In the genomic region with DNA sequence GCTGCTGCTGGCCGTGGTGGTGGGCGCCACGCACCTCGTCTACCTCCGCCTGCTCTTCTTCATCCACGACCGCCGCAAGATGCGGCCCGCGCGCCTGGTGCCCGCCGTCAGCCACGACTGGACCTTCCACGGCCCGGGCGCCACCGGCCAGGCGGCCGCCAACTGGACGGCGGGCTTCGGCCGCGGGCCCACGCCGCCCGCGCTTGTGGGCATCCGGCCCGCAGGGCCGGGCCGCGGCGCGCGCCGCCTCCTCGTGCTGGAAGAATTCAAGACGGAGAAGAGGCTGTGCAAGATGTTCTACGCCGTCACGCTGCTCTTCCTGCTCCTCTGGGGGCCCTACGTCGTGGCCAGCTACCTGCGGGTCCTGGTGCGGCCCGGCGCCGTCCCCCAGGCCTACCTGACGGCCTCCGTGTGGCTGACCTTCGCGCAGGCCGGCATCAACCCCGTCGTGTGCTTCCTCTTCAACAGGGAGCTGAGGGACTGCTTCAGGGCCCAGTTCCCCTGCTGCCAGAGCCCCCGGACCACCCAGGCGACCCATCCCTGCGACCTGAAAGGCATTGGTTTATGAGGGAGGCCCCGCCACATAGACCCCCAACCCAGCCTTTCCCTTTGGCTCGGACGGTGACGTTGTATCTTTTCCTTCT, we compare ENCODE assay signal across 7 cellular contexts. TPM values are rescaled to one million over a fixed set of nuclear protein-coding genes. Genes with fewer than 3 reads are reported as not detected.
A peak's percentile ranks its signal among the peaks of the same experiment; 100 is the strongest.
DNase-seq lines count a peak whose midpoint lies in the region; ATAC-seq and TF ChIP-seq lines count a peak whose summit lies in the region.

No MANE protein-coding gene starts in this region.

- TF ChIP-seq EP300 in sigmoid colon (IDR thresholded peaks at IDR 0.05), result no peak

- TF ChIP-seq CTCF in sigmoid colon (IDR thresholded peaks at IDR 0.05), result no peak

- H3K9me3 ChIP-seq in sigmoid colon, result no peaks in the 10 kb centered on the region

- ATAC-seq in HG02981 (IDR thresholded peaks at IDR 0.05; ENCODE audit: unreplicated experiment), result no peak

- WGBS in sigmoid colon, 2 donors, result 22 to 43% methylated on average over 65 of the region's 65 CpGs

- peaks cover 0 to 15% (median 6%) of the 10 kb centered on the region in 4 donors for H3K4me1 ChIP-seq in sigmoid colon

- no peaks in the 10 kb centered on the region for H3K36me3 ChIP-seq in H7 (replicated peaks; ENCODE audit: control insufficient read depth, insufficient read depth, low read length)
- H3K36me3 ChIP-seq in sigmoid colon, result no peaks in the 10 kb centered on the region

- peak overlapping the region; percentile 57 for H3K4me3 Mint-ChIP-seq in activated CD4-positive, alpha-beta memory T cell treated with anti-CD3 and anti-CD28 coated beads, Interleukin-2, amount 10 ng/mL, durations not matched to agents 7 days and 5 days

- CTCF ChIA-PET in activated CD4-positive, alpha-beta memory T cell treated with anti-CD3 and anti-CD28 coated beads, Interleukin-2, amount 10 ng/mL, durations not matched to agents 7 days and 5 days (lab: Charles Lee), result interaction anchor here (0.6 to 0.7 kb wide), 2 partner anchors 18 to 589 kb away, joined by 4 read pairs; no protein-coding TSS in a partner anchor

- H3K4me3 ChIP-seq in H7 (ENCODE audit: insufficient read depth, low read depth, low read length), result peak overlapping the region; percentile 76
- peak overlapping the region; percentile 72 for H3K4me3 ChIP-seq in iPS-11a (ENCODE audit: low read depth, low read length)
- H3K4me3 ChIP-seq in sigmoid colon, result peak overlapping the region; percentile 24 to 56 (median 52)

- H3K27me3 Mint-ChIP-seq in activated CD4-positive, alpha-beta memory T cell treated with anti-CD3 and anti-CD28 coated beads, Interleukin-2, amount 10 ng/mL, durations not matched to agents 7 days and 5 days, result peaks cover 52% of the 10 kb centered on the region

- intact Hi-C loops in sigmoid colon (cut with DNase I), result no loop called here

- peaks cover 45% of the 10 kb centered on the region for H3K27me3 ChIP-seq in H7 (ENCODE audit: control insufficient read depth, insufficient read depth, low read length)
- peaks cover 0 to 7% (median 0%) of the 10 kb centered on the region in 3 donors for H3K27me3 ChIP-seq in sigmoid colon

- peaks cover 9% of the 10 kb centered on the region for H3K4me1 Mint-ChIP-seq in activated CD4-positive, alpha-beta memory T cell treated with anti-CD3 and anti-CD28 coated beads, Interleukin-2, amount 10 ng/mL, durations not matched to agents 7 days and 5 days

- DNase-seq in H7 (no peak), sigmoid colon (no peak), DMS153 (lab: John Stamatoyannopoulos, UW) (no peak), inferior parietal cortex (ENCODE audit: extremely low spot score) (no peak)
- DNase-seq in activated CD4-positive, alpha-beta memory T cell treated with anti-CD3 and anti-CD28 coated beads, Interleukin-2, amount 10 ng/mL, durations not matched to agents 7 days and 5 days, result no peak

- no peaks in the 10 kb centered on the region for H3K9me3 Mint-ChIP-seq in activated CD4-positive, alpha-beta memory T cell treated with anti-CD3 and anti-CD28 coated beads, Interleukin-2, amount 10 ng/mL, durations not matched to agents 7 days and 5 days

- TF ChIP-seq POLR2A in sigmoid colon (IDR thresholded peaks at IDR 0.05), result no peak

- no peak overlapping the region for H3K27ac Mint-ChIP-seq in activated CD4-positive, alpha-beta memory T cell treated with anti-CD3 and anti-CD28 coated beads, Interleukin-2, amount 10 ng/mL, durations not matched to agents 7 days and 5 days

- peaks cover 3% of the 10 kb centered on the region for H3K36me3 Mint-ChIP-seq in activated CD4-positive, alpha-beta memory T cell treated with anti-CD3 and anti-CD28 coated beads, Interleukin-2, amount 10 ng/mL, durations not matched to agents 7 days and 5 days (ENCODE audit: low read depth)

- POLR2A ChIA-PET in activated CD4-positive, alpha-beta memory T cell treated with anti-CD3 and anti-CD28 coated beads, Interleukin-2, amount 10 ng/mL, durations not matched to agents 7 days and 5 days (lab: Charles Lee), result interaction anchor here (0.8 to 1.2 kb wide), 3 partner anchors 24 to 31 kb away, joined by 3 read pairs; a partner anchor contains a TSS

- H3K27ac ChIP-seq in sigmoid colon, result no peak overlapping the region

RNA-seq across cellular contexts. Expression of a gene that starts 1.1 kb away (rescaled TPM):
- 10.1 and 11.6 TPM in 2 replicates for total RNA-seq in H7 (2014; rRNA removed; shearing (Covaris generic))
- 1 to 10 TPM; 3.0 to 3.1 TPM for total RNA-seq in activated CD4-positive, alpha-beta memory T cell treated with anti-CD3 and anti-CD28 coated beads, Interleukin-2, amount 10 ng/mL, durations not matched to agents 7 days and 5 days
- 1 to 10 TPM in 2 of 4 donors, under 1 TPM in 2; 0.33 to 1.4 (median 0.95) TPM for total RNA-seq in sigmoid colon
- 1 to 10 TPM in 1 of 3 donors, under 1 TPM in 1, not detected in 1; 0.60 to 1.4 TPM for polyA plus RNA-seq in sigmoid colon

RNA-seq across cellular contexts. Expression of a gene that starts 29.5 kb away (rescaled TPM):
- total RNA-seq in H7 (2014; rRNA removed; shearing (Covaris generic)), result 2.5 and 3.4 TPM in 2 replicates
- total RNA-seq in activated CD4-positive, alpha-beta memory T cell treated with anti-CD3 and anti-CD28 coated beads, Interleukin-2, amount 10 ng/mL, durations not matched to agents 7 days and 5 days, result 10 to 100 TPM; 76.9 TPM
- total RNA-seq in sigmoid colon, result 10 to 100 TPM; 24.7 to 35.3 (median 31.8) TPM
- polyA plus RNA-seq in sigmoid colon, result 10 to 100 TPM; 14.8 to 31.2 (median 30.1) TPM

RNA-seq across cellular contexts. Expression of a gene that starts 30.2 kb away (rescaled TPM):
- total RNA-seq in H7 (2014; rRNA removed; shearing (Covaris generic)), result 1.9 and 2.7 TPM in 2 replicates
- 1 to 10 TPM; 2.5 to 2.8 TPM for total RNA-seq in activated CD4-positive, alpha-beta memory T cell treated with anti-CD3 and anti-CD28 coated beads, Interleukin-2, amount 10 ng/mL, durations not matched to agents 7 days and 5 days
- not detected for total RNA-seq in sigmoid colon
- polyA plus RNA-seq in sigmoid colon, result 1 to 10 TPM in 2 of 3 donors, under 1 TPM in 1; 0.42 to 3.9 (median 1.2) TPM
